In genomic region chr21:46368533-46369285, GRCh38 we compare ENCODE assay signal across 8 cellular contexts. TPM values are rescaled to one million over a fixed set of nuclear protein-coding genes. Genes with fewer than 3 reads are reported as not detected.
DNase-seq lines count a peak whose midpoint lies in the region; ATAC-seq, FAIRE-seq and TF ChIP-seq lines count a peak whose summit lies in the region.

No MANE protein-coding gene starts in this region.

- H3K27me3 Mint-ChIP-seq in stimulated activated naive CD8-positive, alpha-beta T cell treated with anti-CD3 and anti-CD28 coated beads, Interleukin-15, amount 100 ng/mL, for 72 hours = no peaks in the 10 kb centered on the region
- no peaks in the 10 kb centered on the region for H3K27me3 Mint-ChIP-seq in chondrocyte (ENCODE audit: low read depth)

- H3K4me1 ChIP-seq in MM.1S (ENCODE audit: low read length) = peaks cover 22% of the 10 kb centered on the region
- H3K4me1 ChIP-seq in SJCRH30 = no peaks in the 10 kb centered on the region

- peaks cover 14% of the 10 kb centered on the region for H3K36me3 Mint-ChIP-seq in chondrocyte (ENCODE audit: low read depth)

- H3K36me3 ChIP-seq in MM.1S (replicated peaks; ENCODE audit: insufficient read depth, low read length) (peaks cover 23% of the 10 kb centered on the region), bronchial epithelial cell (ENCODE audit: control insufficient read depth, insufficient read depth, low read length) (peaks cover 18% of the 10 kb centered on the region), SJCRH30 (peaks cover 41% of the 10 kb centered on the region)

- H3K27ac Mint-ChIP-seq in stimulated activated naive CD8-positive, alpha-beta T cell treated with anti-CD3 and anti-CD28 coated beads, Interleukin-15, amount 100 ng/mL, for 72 hours = peak overlapping the region; percentile 56 to 92
- no peak overlapping the region for H3K27ac Mint-ChIP-seq in chondrocyte (ENCODE audit: unreplicated experiment)

- no peaks in the 10 kb centered on the region for H3K27me3 ChIP-seq in MM.1S (replicated peaks; ENCODE audit: insufficient read depth, low read length)
- H3K27me3 ChIP-seq in bronchial epithelial cell (ENCODE audit: control insufficient read depth, insufficient read depth, low read length) = no peaks in the 10 kb centered on the region
- H3K27me3 ChIP-seq in SJCRH30 = no peaks in the 10 kb centered on the region

- peaks cover 22% of the 10 kb centered on the region for H3F3A ChIP-seq in MM.1S (ENCODE audit: insufficient read depth, low read length)

- TF ChIP-seq CTCF in MM.1S (IDR thresholded peaks at IDR 0.05; ENCODE audit: low read length) (no peak), bronchial epithelial cell (IDR thresholded peaks at IDR 0.05; ENCODE audit: insufficient read depth, low read length, severe bottlenecking) (no peak), chondrocyte (IDR thresholded peaks at IDR 0.05) (no peak)

- no peaks in the 10 kb centered on the region for H3K9me2 ChIP-seq in MM.1S (replicated peaks; ENCODE audit: insufficient read depth, low read length)

- H3K9me3 Mint-ChIP-seq in stimulated activated naive CD8-positive, alpha-beta T cell treated with anti-CD3 and anti-CD28 coated beads, Interleukin-15, amount 100 ng/mL, for 72 hours = no peaks in the 10 kb centered on the region
- no peaks in the 10 kb centered on the region for H3K9me3 Mint-ChIP-seq in chondrocyte (ENCODE audit: low read depth)

- H4K20me1 ChIP-seq in MM.1S (ENCODE audit: insufficient read depth, low read length) = no peaks in the 10 kb centered on the region

- H3K4me3 ChIP-seq in MM.1S (ENCODE audit: low read length) (peak overlapping the region; percentile 11; the same call in 1 of the 2 replicates), bronchial epithelial cell (ENCODE audit: low read depth, low read length) (no peak overlapping the region), SJCRH30 (no peak overlapping the region)

- peak overlapping the region; percentile 80 to 83 for H3K4me3 Mint-ChIP-seq in stimulated activated naive CD8-positive, alpha-beta T cell treated with anti-CD3 and anti-CD28 coated beads, Interleukin-15, amount 100 ng/mL, for 72 hours
- no peak overlapping the region for H3K4me3 Mint-ChIP-seq in chondrocyte (ENCODE audit: unreplicated experiment)

- H3K27ac ChIP-seq in MM.1S (ENCODE audit: low read length) (peak overlapping the region; percentile 68), SJCRH30 (no peak overlapping the region)

- peaks cover 41% of the 10 kb centered on the region for H3K4me1 Mint-ChIP-seq in stimulated activated naive CD8-positive, alpha-beta T cell treated with anti-CD3 and anti-CD28 coated beads, Interleukin-15, amount 100 ng/mL, for 72 hours
- H3K4me1 Mint-ChIP-seq in chondrocyte (ENCODE audit: low read depth) = peaks cover 5% of the 10 kb centered on the region

- H2AFZ ChIP-seq in MM.1S (ENCODE audit: low read length) = peak overlapping the region; percentile 17; the same call in 1 of the 2 replicates

- peak; percentile 99 for ATAC-seq in stimulated activated naive CD8-positive, alpha-beta T cell treated with anti-CD3 and anti-CD28 coated beads, Interleukin-15, amount 100 ng/mL, for 72 hours

- peak overlapping the region; percentile 46 for H3K4me2 ChIP-seq in MM.1S (ENCODE audit: low read depth, low read length)

- DNase-seq in activated gamma-delta T cell treated with Interleukin-2 at 50 U/mL for 16 hours = peak; percentile 50
- DNase-seq in activated gamma-delta T cell (lab: John Stamatoyannopoulos, UW) = no peak
- DNase-seq in MM.1S = peak; percentile 87
- DNase-seq in bronchial epithelial cell (ENCODE audit: low read depth) = no peak
- DNase-seq in stimulated activated naive CD8-positive, alpha-beta T cell treated with anti-CD3 and anti-CD28 coated beads, Interleukin-15, amount 100 ng/mL, for 72 hours = peak; percentile 66 to 79
- DNase-seq in superior temporal gyrus (ENCODE audit: extremely low spot score) = no peak
- no peak for DNase-seq in SJCRH30
- no peak for DNase-seq in chondrocyte (ENCODE audit: low spot score)

- peak; percentile 58 for FAIRE-seq in bronchial epithelial cell (lab: Jason Lieb, UNC)

- peak overlapping the region; percentile 11 for H3K9ac ChIP-seq in MM.1S (ENCODE audit: low read length)

- H3K79me2 ChIP-seq in MM.1S (ENCODE audit: low read length) = peaks cover 74% of the 10 kb centered on the region

- H3K9me3 ChIP-seq in MM.1S (replicated peaks; ENCODE audit: insufficient read depth, low read length) = no peaks in the 10 kb centered on the region
- H3K9me3 ChIP-seq in SJCRH30 (replicated peaks) = no peaks in the 10 kb centered on the region

RNA-seq across cellular contexts. Expression of gene PCNT, which starts 44.8 kb away (rescaled TPM):
- total RNA-seq in bronchial epithelial cell (11.1 and 11.3 TPM in 2 replicates), chondrocyte (29.9 to 41.0 TPM (median 37.3 TPM) in 3 replicates)
- 21.7 and 35.7 TPM in 2 replicates for total RNA-seq in SJCRH30 (2014; rRNA removed; shearing (Covaris generic))

RNA-seq across cellular contexts. Expression of gene C21orf58, which starts 45.0 kb away (rescaled TPM):
- total RNA-seq in bronchial epithelial cell (0.53 and 0.77 TPM in 2 replicates), chondrocyte (5.0 to 13.9 TPM (median 5.6 TPM) in 3 replicates)
- total RNA-seq in SJCRH30 (2014; rRNA removed; shearing (Covaris generic)) = 33.0 and 40.7 TPM in 2 replicates

Comparison
In these comparisons a context has a peak if more than half of its experiments do, and no peak if none do; other contexts are left out.
1. DNase-seq: peak in activated gamma-delta T cell treated with Interleukin-2 at 50 U/mL for 16 hours (single experiment), MM.1S (single experiment) and stimulated activated naive CD8-positive, alpha-beta T cell treated with anti-CD3 and anti-CD28 coated beads, Interleukin-15, amount 100 ng/mL, for 72 hours (2 of 2); none in activated gamma-delta T cell (single experiment), bronchial epithelial cell (single experiment), superior temporal gyrus (single experiment), SJCRH30 (0 of 2) and chondrocyte (single experiment).